Comparison of ENCODE assay signal across 9 cellular contexts in the genomic region with DNA sequence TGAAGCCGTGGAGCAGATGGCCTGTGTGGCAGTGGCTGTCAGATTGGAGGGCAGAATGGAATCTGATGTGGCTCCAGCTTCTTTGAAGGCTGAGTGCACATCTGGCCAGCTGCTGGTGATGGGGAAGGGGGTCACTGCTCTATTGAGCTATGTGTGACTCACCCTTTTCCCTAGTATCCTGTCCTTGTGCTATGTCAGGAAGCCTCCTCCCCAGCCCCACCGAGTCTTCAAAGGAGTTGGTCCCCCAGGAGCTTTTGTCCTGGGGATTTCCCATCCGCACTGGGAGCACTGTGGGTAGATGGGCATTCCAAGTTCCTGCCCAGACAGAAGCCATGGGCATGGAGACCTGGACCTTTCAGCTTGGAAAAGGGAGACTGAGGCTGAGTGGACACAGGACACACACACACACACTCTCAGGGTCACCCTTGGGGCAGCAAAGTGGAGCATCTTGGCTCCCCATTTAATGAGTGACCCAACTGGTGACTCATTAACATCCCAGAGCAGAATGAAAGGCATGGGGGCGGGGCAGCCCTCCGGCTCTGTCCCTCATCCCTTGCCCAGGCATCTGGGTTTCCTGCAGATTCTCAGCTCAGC. TPM values are rescaled to one million over a fixed set of nuclear protein-coding genes. Genes with fewer than 3 reads are reported as not detected.
A peak's percentile ranks its signal among the peaks of the same experiment; 100 is the strongest.
DNase-seq lines count a peak whose midpoint lies in the region; ATAC-seq and TF ChIP-seq lines count a peak whose summit lies in the region.
"Had no signal": no experiment of that assay in that cellular context is flagged by ENCODE, and none has a peak within 500 bp of the region (broad histone marks: within the 10 kb centered on the region; RNA-seq: fewer than 3 reads in every experiment).

No MANE protein-coding gene starts in this region.

- TF ChIP-seq CTCF in foreskin fibroblast (IDR thresholded peaks at IDR 0.05; ENCODE audit: low read depth, low read length) (no peak), progenitor cell of endocrine pancreas (IDR thresholded peaks at IDR 0.05; ENCODE audit: unreplicated experiment) (no peak)

- H3K4me3 ChIP-seq in foreskin fibroblast (ENCODE audit: low read depth in 1 of 2, low read length in 2 of 2), result peak overlapping the region; percentile 81 to 83

- peak; percentile 78 for DNase-seq in Daoy (ENCODE audit: low read depth)
- peak; percentile 77 for DNase-seq in SW480 (ENCODE audit: low spot score)
- DNase-seq in foreskin fibroblast, result peak; percentile 90 to 94
- DNase-seq in progenitor cell of endocrine pancreas (ENCODE audit: low spot score, unreplicated experiment), result no peak
- DNase-seq in NCI-H1417 treated with DMSO at 0.1 percent for 48 hours (lab: John Stamatoyannopoulos, UW), result no peak
- DNase-seq: Karpas-422 had no signal

- peaks cover 8% of the 10 kb centered on the region for H3K36me3 Mint-ChIP-seq in progenitor cell of endocrine pancreas (ENCODE audit: insufficient read depth)

- H3K4me1 Mint-ChIP-seq in progenitor cell of endocrine pancreas (ENCODE audit: low read depth), result peaks cover 33% of the 10 kb centered on the region

- ATAC-seq in HG03095 (IDR thresholded peaks at IDR 0.05; ENCODE audit: unreplicated experiment) (no peak), HG02840 (IDR thresholded peaks at IDR 0.05; ENCODE audit: low FRiP score, unreplicated experiment) (no peak), GM21423 (IDR thresholded peaks at IDR 0.05; ENCODE audit: unreplicated experiment) (no peak)

- peak overlapping the region; percentile 99 for H3K27ac Mint-ChIP-seq in progenitor cell of endocrine pancreas

- H3K27me3 Mint-ChIP-seq in progenitor cell of endocrine pancreas, result no peaks in the 10 kb centered on the region

- H3K9me3 Mint-ChIP-seq in progenitor cell of endocrine pancreas (ENCODE audit: low read depth), result no peaks in the 10 kb centered on the region

- no peak overlapping the region for H3K4me3 Mint-ChIP-seq in progenitor cell of endocrine pancreas (ENCODE audit: low read depth)

RNA-seq across cellular contexts. Expression of a gene that starts 3.3 kb away (rescaled TPM):
- total RNA-seq in Daoy (2014; rRNA removed; shearing (Covaris generic)), result 300 and 415 TPM in 2 replicates
- 223 and 234 TPM in 2 replicates for total RNA-seq in progenitor cell of endocrine pancreas

RNA-seq across cellular contexts. Expression of a gene that starts 39.6 kb away (rescaled TPM):
- total RNA-seq in Daoy (2014; rRNA removed; shearing (Covaris generic)), result 2.6 and 3.7 TPM in 2 replicates
- total RNA-seq in progenitor cell of endocrine pancreas, result 32.4 and 33.1 TPM in 2 replicates

Comparison
In these comparisons a context has a peak if more than half of its experiments do, and no peak if none do; other contexts are left out.
1. DNase-seq: peak in Daoy (single experiment), SW480 (single experiment) and foreskin fibroblast (2 of 2); none in progenitor cell of endocrine pancreas (single experiment) and NCI-H1417 treated with DMSO at 0.1 percent for 48 hours (single experiment).